Comparison of ENCODE assay signal across 1 cellular context in the genomic region with DNA sequence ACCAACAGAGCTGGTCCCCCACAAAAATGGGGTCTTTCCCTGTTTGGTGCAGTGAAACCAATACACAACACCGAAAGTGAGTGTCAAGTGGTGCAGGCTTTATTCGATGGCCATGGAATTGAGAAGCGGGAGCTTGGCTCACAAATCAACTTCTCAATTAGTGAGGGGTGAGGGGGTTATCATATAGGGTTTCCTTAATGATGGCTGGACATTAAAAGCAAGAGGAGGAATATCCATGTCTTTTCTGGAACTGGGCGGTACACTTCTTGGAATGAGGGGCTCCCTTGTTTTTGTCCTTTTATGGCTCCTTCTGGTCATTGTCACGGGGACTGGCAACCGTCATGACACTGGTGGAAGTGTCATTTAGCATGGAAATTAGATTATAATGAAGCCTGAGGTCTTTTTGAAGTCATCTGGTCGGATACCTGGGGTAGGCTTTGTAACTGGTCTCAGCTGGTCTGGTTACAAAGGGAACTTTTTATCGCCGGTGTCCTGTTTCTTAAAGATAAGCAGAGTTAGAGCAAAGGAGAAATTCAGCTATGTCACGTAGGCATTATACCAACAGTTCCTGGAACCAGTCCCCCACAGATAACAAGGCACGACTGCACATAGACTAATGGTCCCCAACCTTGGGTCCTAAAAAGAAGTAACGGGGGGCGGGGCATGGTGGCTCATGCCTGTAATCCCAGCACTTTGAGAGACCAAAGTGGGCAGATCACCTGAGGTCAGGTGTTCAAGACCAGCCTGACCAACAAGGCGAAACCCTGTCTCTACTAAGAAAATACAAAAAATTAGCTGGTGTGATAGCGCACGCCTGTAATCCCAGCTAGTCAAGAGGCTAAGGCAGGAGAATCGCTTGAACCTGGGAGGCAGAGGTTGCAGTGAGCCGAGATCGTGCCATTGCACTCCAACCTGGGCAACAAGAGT.
TF ChIP-seq lines count a peak whose summit lies in the region.

No MANE protein-coding gene starts in this region.

TF ChIP-seq in K562, 482 proteins besides CTCF, POLR2A, EP300 and RAD21 (continued from another document):
- TF ChIP-seq, protein P1, sequence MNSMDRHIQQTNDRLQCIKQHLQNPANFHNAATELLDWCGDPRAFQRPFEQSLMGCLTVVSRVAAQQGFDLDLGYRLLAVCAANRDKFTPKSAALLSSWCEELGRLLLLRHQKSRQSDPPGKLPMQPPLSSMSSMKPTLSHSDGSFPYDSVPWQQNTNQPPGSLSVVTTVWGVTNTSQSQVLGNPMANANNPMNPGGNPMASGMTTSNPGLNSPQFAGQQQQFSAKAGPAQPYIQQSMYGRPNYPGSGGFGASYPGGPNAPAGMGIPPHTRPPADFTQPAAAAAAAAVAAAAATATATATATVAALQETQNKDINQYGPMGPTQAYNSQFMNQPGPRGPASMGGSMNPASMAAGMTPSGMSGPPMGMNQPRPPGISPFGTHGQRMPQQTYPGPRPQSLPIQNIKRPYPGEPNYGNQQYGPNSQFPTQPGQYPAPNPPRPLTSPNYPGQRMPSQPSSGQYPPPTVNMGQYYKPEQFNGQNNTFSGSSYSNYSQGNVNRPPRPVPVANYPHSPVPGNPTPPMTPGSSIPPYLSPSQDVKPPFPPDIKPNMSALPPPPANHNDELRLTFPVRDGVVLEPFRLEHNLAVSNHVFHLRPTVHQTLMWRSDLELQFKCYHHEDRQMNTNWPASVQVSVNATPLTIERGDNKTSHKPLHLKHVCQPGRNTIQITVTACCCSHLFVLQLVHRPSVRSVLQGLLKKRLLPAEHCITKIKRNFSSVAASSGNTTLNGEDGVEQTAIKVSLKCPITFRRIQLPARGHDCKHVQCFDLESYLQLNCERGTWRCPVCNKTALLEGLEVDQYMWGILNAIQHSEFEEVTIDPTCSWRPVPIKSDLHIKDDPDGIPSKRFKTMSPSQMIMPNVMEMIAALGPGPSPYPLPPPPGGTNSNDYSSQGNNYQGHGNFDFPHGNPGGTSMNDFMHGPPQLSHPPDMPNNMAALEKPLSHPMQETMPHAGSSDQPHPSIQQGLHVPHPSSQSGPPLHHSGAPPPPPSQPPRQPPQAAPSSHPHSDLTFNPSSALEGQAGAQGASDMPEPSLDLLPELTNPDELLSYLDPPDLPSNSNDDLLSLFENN (IDR thresholded peaks at IDR 0.05; ENCODE audit: low read depth in 2 of 2, low read length in 2 of 2): peak in 1 of 2 experiments; percentile 92; a peak in 2 of 4 replicates
- peak; percentile 69; the same call in 1 of the 2 replicates for TF ChIP-seq SMARCA5 (IDR thresholded peaks at IDR 0.05)
- peak; percentile 63 to 91 for TF ChIP-seq MAZ (CRISPR knock-in tag; conservative IDR thresholded peaks at IDR 0.05 in 1 of 2, IDR thresholded peaks at IDR 0.05 in 1 of 2)
- TF ChIP-seq ZNF134 (CRISPR knock-in tag; conservative IDR thresholded peaks at IDR 0.05): peak; percentile 40; the same call in 1 of the 2 replicates
- TF ChIP-seq, protein P2, sequence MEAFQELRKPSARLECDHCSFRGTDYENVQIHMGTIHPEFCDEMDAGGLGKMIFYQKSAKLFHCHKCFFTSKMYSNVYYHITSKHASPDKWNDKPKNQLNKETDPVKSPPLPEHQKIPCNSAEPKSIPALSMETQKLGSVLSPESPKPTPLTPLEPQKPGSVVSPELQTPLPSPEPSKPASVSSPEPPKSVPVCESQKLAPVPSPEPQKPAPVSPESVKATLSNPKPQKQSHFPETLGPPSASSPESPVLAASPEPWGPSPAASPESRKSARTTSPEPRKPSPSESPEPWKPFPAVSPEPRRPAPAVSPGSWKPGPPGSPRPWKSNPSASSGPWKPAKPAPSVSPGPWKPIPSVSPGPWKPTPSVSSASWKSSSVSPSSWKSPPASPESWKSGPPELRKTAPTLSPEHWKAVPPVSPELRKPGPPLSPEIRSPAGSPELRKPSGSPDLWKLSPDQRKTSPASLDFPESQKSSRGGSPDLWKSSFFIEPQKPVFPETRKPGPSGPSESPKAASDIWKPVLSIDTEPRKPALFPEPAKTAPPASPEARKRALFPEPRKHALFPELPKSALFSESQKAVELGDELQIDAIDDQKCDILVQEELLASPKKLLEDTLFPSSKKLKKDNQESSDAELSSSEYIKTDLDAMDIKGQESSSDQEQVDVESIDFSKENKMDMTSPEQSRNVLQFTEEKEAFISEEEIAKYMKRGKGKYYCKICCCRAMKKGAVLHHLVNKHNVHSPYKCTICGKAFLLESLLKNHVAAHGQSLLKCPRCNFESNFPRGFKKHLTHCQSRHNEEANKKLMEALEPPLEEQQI (IDR thresholded peaks at IDR 0.05): no peak
- no peak for TF ChIP-seq FUS (optimal IDR thresholded peaks at IDR 0.05; ENCODE audit: low read depth, low read length)
- TF ChIP-seq ZNF444 (CRISPR knock-in tag; IDR thresholded peaks at IDR 0.05): 0 out of 2 replicates have a peak, but pooled peaks have one; percentile 27
- TF ChIP-seq FOXJ2 (tag; IDR thresholded peaks at IDR 0.05): peak; percentile 85
- TF ChIP-seq NFIC (IDR thresholded peaks at IDR 0.05): no peak
- peak; percentile 85 for TF ChIP-seq HMGN3 (IDR thresholded peaks at IDR 0.05; ENCODE audit: borderline replicate concordance, extremely low read depth, insufficient read length, low read depth, low read length)
- TF ChIP-seq, protein P3, sequence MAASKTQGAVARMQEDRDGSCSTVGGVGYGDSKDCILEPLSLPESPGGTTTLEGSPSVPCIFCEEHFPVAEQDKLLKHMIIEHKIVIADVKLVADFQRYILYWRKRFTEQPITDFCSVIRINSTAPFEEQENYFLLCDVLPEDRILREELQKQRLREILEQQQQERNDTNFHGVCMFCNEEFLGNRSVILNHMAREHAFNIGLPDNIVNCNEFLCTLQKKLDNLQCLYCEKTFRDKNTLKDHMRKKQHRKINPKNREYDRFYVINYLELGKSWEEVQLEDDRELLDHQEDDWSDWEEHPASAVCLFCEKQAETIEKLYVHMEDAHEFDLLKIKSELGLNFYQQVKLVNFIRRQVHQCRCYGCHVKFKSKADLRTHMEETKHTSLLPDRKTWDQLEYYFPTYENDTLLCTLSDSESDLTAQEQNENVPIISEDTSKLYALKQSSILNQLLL (CRISPR knock-in tag; IDR thresholded peaks at IDR 0.05; ENCODE audit: borderline replicate concordance): no peak
- TF ChIP-seq, protein P4, sequence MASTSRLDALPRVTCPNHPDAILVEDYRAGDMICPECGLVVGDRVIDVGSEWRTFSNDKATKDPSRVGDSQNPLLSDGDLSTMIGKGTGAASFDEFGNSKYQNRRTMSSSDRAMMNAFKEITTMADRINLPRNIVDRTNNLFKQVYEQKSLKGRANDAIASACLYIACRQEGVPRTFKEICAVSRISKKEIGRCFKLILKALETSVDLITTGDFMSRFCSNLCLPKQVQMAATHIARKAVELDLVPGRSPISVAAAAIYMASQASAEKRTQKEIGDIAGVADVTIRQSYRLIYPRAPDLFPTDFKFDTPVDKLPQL (IDR thresholded peaks at IDR 0.05; ENCODE audit: extremely low read depth, insufficient read length): no peak
- no peak for TF ChIP-seq TAF15 (IDR thresholded peaks at IDR 0.05; ENCODE audit: low read depth, low read length)
